8 cellular contexts compared by ENCODE assay signal in genomic region chr15:64894395-64895056, GRCh38. TPM values are rescaled to one million over a fixed set of nuclear protein-coding genes. Genes with fewer than 3 reads are reported as not detected.
DNase-seq lines count a peak whose midpoint lies in the region; ATAC-seq, FAIRE-seq and TF ChIP-seq lines count a peak whose summit lies in the region.

No MANE protein-coding gene starts in this region.

- no peaks in the 10 kb centered on the region for H3K9me3 Mint-ChIP-seq in Caco-2 (ENCODE audit: unreplicated experiment)
- H3K9me3 Mint-ChIP-seq in activated naive CD4-positive, alpha-beta T cell treated with anti-CD3 and anti-CD28 coated beads, Interleukin-2, amount 50 U/mL, for 24 hours: no peaks in the 10 kb centered on the region

- no peaks in the 10 kb centered on the region for H4K20me1 ChIP-seq in OCI-LY7 (ENCODE audit: insufficient read depth, low read length)

- H3K9me3 ChIP-seq in Caco-2 (no peaks in the 10 kb centered on the region), OCI-LY7 (ENCODE audit: low read length) (no peaks in the 10 kb centered on the region), kidney (ENCODE audit: control insufficient read depth in 1 of 2, low read length in 2 of 2) (no peaks in the 10 kb centered on the region)

- DNase-seq in Caco-2: peak in 1 of 2 experiments; percentile 41
- DNase-seq in OCI-LY7 (ENCODE audit: low spot score): peak; percentile 86
- peak; percentile 90 for DNase-seq in kidney
- DNase-seq in stimulated activated CD4-positive, alpha-beta T cell treated with anti-CD3 and anti-CD28 coated beads, TNF-alpha, amount 100 ng/mL, for 48 hours (ENCODE audit: low read depth in 3 of 3): peak in 2 of 3 donors; percentile 45 to 69
- DNase-seq in ACHN: no peak
- no peak for DNase-seq in SHP77 treated with DMSO at 0.1 percent for 48 hours (lab: John Stamatoyannopoulos, UW)

- POLR2A ChIA-PET in Caco-2 (lab: Charles Lee): interaction anchor here (0.5 to 1.6 kb wide), 8 partner anchors 9 to 390 kb away, joined by 3 to 10 read pairs (median 7); partner anchors contain the start of genes CLPX, PIF1 and SPG21
- POLR2A ChIA-PET in OCI-LY7 (lab: Charles Lee): interaction anchor here (0.6 to 2.6 kb wide), 13 partner anchors 9 to 410 kb away, joined by 3 to 21 read pairs (median 5); partner anchors contain the start of genes PIF1, PLEKHO2 and RNU5B-1

- H3K27me3 ChIP-seq in Caco-2 (replicated peaks; ENCODE audit: control insufficient read depth, insufficient read depth, low read length): no peaks in the 10 kb centered on the region; the same call in 1 of the 2 replicates

- H3K36me3 Mint-ChIP-seq in Caco-2 (ENCODE audit: insufficient read depth, unreplicated experiment): peaks cover 6% of the 10 kb centered on the region
- H3K36me3 Mint-ChIP-seq in activated naive CD4-positive, alpha-beta T cell treated with anti-CD3 and anti-CD28 coated beads, Interleukin-2, amount 50 U/mL, for 24 hours: peaks cover 3% of the 10 kb centered on the region

- peak overlapping the region in 1 of 2 donors; percentile 70 for H3K9ac ChIP-seq in kidney (ENCODE audit: low read length in 2 of 2)

- H3K9me2 ChIP-seq in OCI-LY7 (ENCODE audit: insufficient read depth, low read length): no peaks in the 10 kb centered on the region

- H3K4me1 Mint-ChIP-seq in Caco-2 (ENCODE audit: low read depth, unreplicated experiment): peaks cover 7% of the 10 kb centered on the region
- peaks cover 71% of the 10 kb centered on the region for H3K4me1 Mint-ChIP-seq in activated naive CD4-positive, alpha-beta T cell treated with anti-CD3 and anti-CD28 coated beads, Interleukin-2, amount 50 U/mL, for 24 hours

- FAIRE-seq in kidney (lab: Jason Lieb, UNC): no peak

- CTCF ChIA-PET in Caco-2 (lab: Charles Lee): interaction anchor here (0.6 to 1.3 kb wide), 4 partner anchors 35 to 94 kb away, joined by 3 to 6 read pairs (median 4); partner anchors contain the start of gene PLEKHO2
- CTCF ChIA-PET in OCI-LY7 (lab: Charles Lee; ENCODE audit: unreplicated experiment): interaction anchor here (0.5 to 1.1 kb wide), 5 partner anchors 10 to 114 kb away, joined by 3 to 5 read pairs (median 3); no protein-coding TSS in a partner anchor

- H3K27ac ChIP-seq in OCI-LY7 (ENCODE audit: low read depth, low read length, poor library complexity, severe bottlenecking): peak overlapping the region; percentile 95
- peak overlapping the region; percentile 67 to 84 for H3K27ac ChIP-seq in kidney (ENCODE audit: low read depth in 2 of 2, low read length in 2 of 2)

- peak overlapping the region; percentile 96 for H3K4me2 ChIP-seq in OCI-LY7 (ENCODE audit: low read length)

- intact Hi-C loops in Caco-2 (cut with micrococcal nuclease; ENCODE audit: unreplicated experiment): loop anchor here (5.0 kb wide), 1 partner anchor 52 kb away; the partner anchor contains the start of gene PLEKHO2
- intact Hi-C loops in OCI-LY7 (cut with micrococcal nuclease; ENCODE audit: unreplicated experiment): loop anchor here (1.0 to 10.0 kb wide), 4 partner anchors 53 to 1420 kb away; partner anchors contain the start of genes PIF1, PLEKHO2 and RNU5A-1
- intact Hi-C loops in kidney (cut with DNase I): no loop called here

- H2AFZ ChIP-seq in OCI-LY7 (ENCODE audit: low read length): peak overlapping the region; percentile 33; the same call in 1 of the 2 replicates

- H3K36me3 ChIP-seq in Caco-2 (ENCODE audit: control insufficient read depth, insufficient read depth, low read length) (no peaks in the 10 kb centered on the region), OCI-LY7 (ENCODE audit: insufficient read depth, low read length) (no peaks in the 10 kb centered on the region), kidney (ENCODE audit: control insufficient read depth in 1 of 2, insufficient read depth in 2 of 2, low read length in 2 of 2) (no peaks in the 10 kb centered on the region)

- TF ChIP-seq CTCF in Caco-2 (IDR thresholded peaks at IDR 0.05; ENCODE audit: insufficient read depth in 1 of 2, low read depth in 1 of 2, low read length in 1 of 2, severe bottlenecking in 1 of 2, unreplicated experiment in 1 of 2) (no peak), OCI-LY7 (conservative IDR thresholded peaks at IDR 0.05; ENCODE audit: low read length) (no peak), kidney (IDR thresholded peaks at IDR 0.05; ENCODE audit: borderline replicate concordance, extremely low read depth, insufficient read depth) (no peak)

- BruUV-seq in Caco-2 (replicated peaks; lab: Mats Ljungman, UMichigan): TSS peak; percentile 61
- BruUV-seq in OCI-LY7 (replicated peaks; lab: Mats Ljungman, UMichigan): no TSS peak

- H3K4me3 Mint-ChIP-seq in Caco-2 (ENCODE audit: unreplicated experiment): peak overlapping the region; percentile 96
- H3K4me3 Mint-ChIP-seq in activated naive CD4-positive, alpha-beta T cell treated with anti-CD3 and anti-CD28 coated beads, Interleukin-2, amount 50 U/mL, for 24 hours: peak overlapping the region; percentile 94

- peak; percentile 39 for ATAC-seq in GM21529 (IDR thresholded peaks at IDR 0.05; ENCODE audit: unreplicated experiment)

- peak overlapping the region; percentile 90 for H3K27ac Mint-ChIP-seq in Caco-2 (ENCODE audit: unreplicated experiment)
- H3K27ac Mint-ChIP-seq in activated naive CD4-positive, alpha-beta T cell treated with anti-CD3 and anti-CD28 coated beads, Interleukin-2, amount 50 U/mL, for 24 hours: peak overlapping the region; percentile 97

- H3K4me3 ChIP-seq in Caco-2 (ENCODE audit: low read depth, low read length) (peak overlapping the region; percentile 60), OCI-LY7 (ENCODE audit: low read depth, low read length, poor library complexity, severe bottlenecking) (peak overlapping the region; percentile 72), kidney (ENCODE audit: low read length in 2 of 2) (peak overlapping the region in 1 of 2 donors; percentile 45)

- H3K27me3 Mint-ChIP-seq in Caco-2 (ENCODE audit: insufficient read depth, unreplicated experiment): no peaks in the 10 kb centered on the region
- no peaks in the 10 kb centered on the region for H3K27me3 Mint-ChIP-seq in activated naive CD4-positive, alpha-beta T cell treated with anti-CD3 and anti-CD28 coated beads, Interleukin-2, amount 50 U/mL, for 24 hours

- in situ Hi-C loops in ACHN (cut with HindIII; ENCODE audit: low pct_ligation_motif_present, low pct_unique_long_range_greater_than_20kb, low sequenced_read_pairs): no loop called here

- H3K4me1 ChIP-seq in Caco-2: peaks cover 18% of the 10 kb centered on the region
- peaks cover 62% of the 10 kb centered on the region for H3K4me1 ChIP-seq in OCI-LY7 (ENCODE audit: insufficient read depth, low read length, poor library complexity, severe bottlenecking)
- H3K4me1 ChIP-seq in kidney (ENCODE audit: control insufficient read depth in 1 of 2, insufficient read depth in 1 of 2, low read depth in 1 of 2, low read length in 2 of 2): peaks cover 0 to 29% of the 10 kb centered on the region in 2 donors

- no peaks in the 10 kb centered on the region for H3K79me2 ChIP-seq in OCI-LY7 (ENCODE audit: insufficient read depth, low read depth, low read length)

RNA-seq across cellular contexts. Expression of gene ANKDD1A, which starts 17.2 kb away (rescaled TPM):
- total RNA-seq in Caco-2 (2022): 1.3 and 1.6 TPM in 2 replicates
- total RNA-seq in OCI-LY7 (2014; rRNA removed; shearing (Covaris generic)): 0.88 and 2.1 TPM in 2 replicates
- 3.1 and 5.1 TPM in 2 replicates for total RNA-seq in OCI-LY7 (2022)
- total RNA-seq in kidney: 8.0 TPM
- 1.9 TPM for polyA plus RNA-seq in kidney (ENCODE audit: insufficient read depth, low read depth, low replicate concordance)

RNA-seq across cellular contexts. Expression of gene PLEKHO2, which starts 52.8 kb away (rescaled TPM):
- total RNA-seq in Caco-2 (2022) (4.5 and 4.9 TPM in 2 replicates), OCI-LY7 (2022) (21.3 and 24.5 TPM in 2 replicates), kidney (48.6 TPM)
- 10.1 and 12.0 TPM in 2 replicates for total RNA-seq in OCI-LY7 (2014; rRNA removed; shearing (Covaris generic))
- 12.0 TPM for polyA plus RNA-seq in kidney (ENCODE audit: insufficient read depth, low read depth, low replicate concordance)

Comparison
In these comparisons a context has a peak if more than half of its experiments do, and no peak if none do; other contexts are left out.
1. DNase-seq: peak in OCI-LY7 (single experiment), kidney (single experiment) and stimulated activated CD4-positive, alpha-beta T cell treated with anti-CD3 and anti-CD28 coated beads, TNF-alpha, amount 100 ng/mL, for 48 hours (2 of 3); none in ACHN (single experiment) and SHP77 treated with DMSO at 0.1 percent for 48 hours (single experiment).